In the genomic region with DNA sequence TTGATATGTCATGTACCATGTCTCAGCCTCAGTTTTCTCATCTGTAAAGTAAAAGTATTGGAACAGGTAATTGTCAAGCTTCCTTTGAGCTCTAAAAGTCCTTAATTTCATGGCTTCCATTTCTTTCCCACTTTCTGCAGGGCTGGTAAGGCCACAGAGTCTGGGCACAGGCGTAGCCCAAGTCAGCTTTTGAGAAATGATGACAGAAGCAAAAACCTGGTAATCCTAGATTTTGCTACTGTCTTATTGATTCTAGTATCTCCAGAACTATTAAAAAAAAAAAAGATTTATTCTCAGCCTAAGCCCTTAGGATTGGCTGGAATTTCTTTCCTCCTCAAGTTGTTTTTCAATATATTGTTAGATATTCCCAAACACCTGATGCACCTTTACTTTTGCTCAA, we compare ENCODE assay signal across 21 cellular contexts. TPM values are rescaled to one million over a fixed set of nuclear protein-coding genes. Genes with fewer than 3 reads are reported as not detected.
A peak's percentile ranks its signal among the peaks of the same experiment; 100 is the strongest.
DNase-seq lines count a peak whose midpoint lies in the region; ATAC-seq, FAIRE-seq and TF ChIP-seq lines count a peak whose summit lies in the region.
"Had no signal": no experiment of that assay in that cellular context is flagged by ENCODE, and none has a peak within 500 bp of the region (broad histone marks: within the 10 kb centered on the region; RNA-seq: fewer than 3 reads in every experiment).

No MANE protein-coding gene starts in this region.

- BruUV-seq in K562 (replicated peaks; lab: Mats Ljungman, UMichigan): no TSS peak

- H2BK5ac ChIP-seq in trophoblast cell (ENCODE audit: low read depth, low read length, poor library complexity): peak overlapping the region; percentile 17

- no peak overlapping the region for H4K8ac ChIP-seq in trophoblast cell (ENCODE audit: low read depth, low read length)

- TF ChIP-seq RAD21 in K562 (CRISPR knock-in tag; conservative IDR thresholded peaks at IDR 0.05 in 1 of 2, IDR thresholded peaks at IDR 0.05 in 1 of 2): no peak

- no peaks in the 10 kb centered on the region for H3K9me1 ChIP-seq in K562 (ENCODE audit: control insufficient read depth, insufficient read depth, low read length)

- H3K27me3 ChIP-seq in heart left ventricle (no peaks in the 10 kb centered on the region), K562 (ENCODE audit: control insufficient read depth in 2 of 2, insufficient read depth in 2 of 2, low read length in 2 of 2) (no peaks in the 10 kb centered on the region; a peak in 1 of 5 replicates), trophoblast cell (ENCODE audit: insufficient read depth, low read length) (no peaks in the 10 kb centered on the region), upper lobe of right lung (no peaks in the 10 kb centered on the region)

- no peak overlapping the region for H2AK5ac ChIP-seq in trophoblast cell (ENCODE audit: low read length)

- no peak overlapping the region for H4K91ac ChIP-seq in trophoblast cell (ENCODE audit: low read depth, low read length)

- 0 out of 2 replicates have a peak overlapping the region, but pooled peaks have one; percentile 19 for H2AFZ ChIP-seq in K562 (ENCODE audit: low read depth, low read length)
- H2AFZ ChIP-seq in trophoblast cell (ENCODE audit: insufficient read depth, low read length, poor library complexity): no peak overlapping the region

- H3K9ac ChIP-seq in K562 (ENCODE audit: insufficient read depth in 1 of 2, low read depth in 2 of 2, low read length in 2 of 2): no peak overlapping the region
- no peak overlapping the region for H3K9ac ChIP-seq in trophoblast cell (ENCODE audit: low read length)
- H3K9ac ChIP-seq: KMS-11 had no signal

- POLR2A ChIA-PET in K562 (lab: Yijun Ruan, JAX): interaction anchor here (0.8 to 1.0 kb wide), 3 partner anchors 10 to 14 kb away, joined by 3 to 5 read pairs (median 4); no protein-coding TSS in a partner anchor

- H3K79me2 ChIP-seq in K562 (ENCODE audit: control insufficient read depth, insufficient read depth, low read length) (no peaks in the 10 kb centered on the region), trophoblast cell (ENCODE audit: control insufficient read depth, insufficient read depth, low read length, poor library complexity) (peaks cover 11% of the 10 kb centered on the region)

- no peaks in the 10 kb centered on the region for H3K9me3 ChIP-seq in heart left ventricle
- H3K9me3 ChIP-seq in K562 (replicated peaks; ENCODE audit: control insufficient read depth, insufficient read depth, low read depth, low read length): no peaks in the 10 kb centered on the region
- no peaks in the 10 kb centered on the region for H3K9me3 ChIP-seq in trophoblast cell (ENCODE audit: insufficient read depth, low read depth, low read length)
- H3K9me3 ChIP-seq in upper lobe of right lung: no peaks in the 10 kb centered on the region

- H3K4me1 ChIP-seq in heart left ventricle: peaks cover 0 to 83% (median 61%) of the 10 kb centered on the region in 12 donors
- peaks cover 4 to 20% of the 10 kb centered on the region in 2 experiments for H3K4me1 ChIP-seq in K562 (replicated peaks in 1 of 2; ENCODE audit: control insufficient read depth in 2 of 2, insufficient read depth in 2 of 2, low read length in 2 of 2)
- H3K4me1 ChIP-seq in trophoblast cell (ENCODE audit: control insufficient read depth in 1 of 2, insufficient read depth in 2 of 2, low read length in 2 of 2): peaks cover 42 to 50% of the 10 kb centered on the region in 2 experiments
- peaks cover 73% of the 10 kb centered on the region for H3K4me1 ChIP-seq in upper lobe of right lung

- TF ChIP-seq POLR2A in heart left ventricle (IDR thresholded peaks at IDR 0.05): no peak
- no peak for TF ChIP-seq POLR2A in K562 (conservative IDR thresholded peaks at IDR 0.05)

- no peak overlapping the region for H3K14ac ChIP-seq in trophoblast cell (ENCODE audit: low read length)

- peak overlapping the region; percentile 27 for H2BK12ac ChIP-seq in trophoblast cell (ENCODE audit: low read length)

- no peak for ATAC-seq in heart left ventricle
- ATAC-seq in left ventricle myocardium superior: no peak
- ATAC-seq in K562: no peak
- ATAC-seq in upper lobe of right lung: no peak
- ATAC-seq in GM19395 (IDR thresholded peaks at IDR 0.05; ENCODE audit: unreplicated experiment): no peak
- ATAC-seq in GM21515 (IDR thresholded peaks at IDR 0.05; ENCODE audit: unreplicated experiment): no peak
- ATAC-seq in HG02610 (IDR thresholded peaks at IDR 0.05; ENCODE audit: unreplicated experiment): no peak

- H3K4me2 ChIP-seq in K562 (ENCODE audit: insufficient read depth, low read length): no peak overlapping the region
- H3K4me2 ChIP-seq in trophoblast cell (ENCODE audit: low read length): no peak overlapping the region
- H3K4me2 ChIP-seq: KMS-11 had no signal

- no peak overlapping the region for H3K18ac ChIP-seq in trophoblast cell (ENCODE audit: low read length)

- no peak for TF ChIP-seq EP300 in K562 (IDR thresholded peaks at IDR 0.05; ENCODE audit: low read length)

- no peak for DNase-seq in heart left ventricle
- DNase-seq in left ventricle myocardium superior: no peak
- no peak for DNase-seq in K562 (ENCODE audit: extremely low read depth in 1 of 4, low spot score in 3 of 4)
- no peak for DNase-seq in trophoblast cell
- no peak for DNase-seq in upper lobe of right lung
- DNase-seq: 8988T; CD4-positive, alpha-beta memory T cell; DMS153; GDM1; GOT3; NCI-H1417; NCI-H187; NCI-H2107; NCI-H510A; NCI-H774; OCI-M1; SHP77 treated with DMSO at 0.1 percent for 48 hours had no signal

- no peak for FAIRE-seq in K562 (lab: Jason Lieb, UNC)

- intact Hi-C loops in heart left ventricle (cut with DNase I) (no loop called here), left ventricle myocardium superior (cut with micrococcal nuclease) (no loop called here), K562 (cut with micrococcal nuclease) (no loop called here), upper lobe of right lung (cut with DNase I) (no loop called here)

- CTCF ChIA-PET in K562 (lab: Yijun Ruan, JAX; ENCODE audit: low intra/inter-chr PET ratio): no interaction called here

- H3K79me1 ChIP-seq in trophoblast cell (ENCODE audit: low read length): peaks cover 27% of the 10 kb centered on the region

- TF ChIP-seq CTCF in heart left ventricle (IDR thresholded peaks at IDR 0.05) (no peak), K562 (IDR thresholded peaks at IDR 0.05 in 2 of 3, conservative IDR thresholded peaks at IDR 0.05 in 1 of 3; ENCODE audit: insufficient read depth in 2 of 3, low read depth in 1 of 3, low read length in 3 of 3) (no peak), upper lobe of right lung (IDR thresholded peaks at IDR 0.05) (no peak)

- 97 to 100% (median 97%) methylated on average over 1 of the region's 1 CpG for WGBS in heart left ventricle, 4 donors
- 86% methylated on average over 1 of the region's 1 CpG for WGBS in K562 (ENCODE audit: insufficient coverage, low coverage, missing lambda C conversion rate)
- WGBS in trophoblast cell (ENCODE audit: extremely low coverage, insufficient coverage, insufficient read length): no CpG with 5 or more reads among the region's 1 CpG

- in situ Hi-C loops in K562 (cut with MboI): no loop called here

- peak overlapping the region; percentile 30 for H2BK120ac ChIP-seq in trophoblast cell (ENCODE audit: insufficient read depth, low read length, poor library complexity)

- H4K20me1 ChIP-seq in K562 (replicated peaks; ENCODE audit: control insufficient read depth, insufficient read depth, low read length): no peaks in the 10 kb centered on the region

- no peak overlapping the region for H4K12ac ChIP-seq in trophoblast cell (ENCODE audit: low read depth, low read length)

- H3K23ac ChIP-seq in trophoblast cell (ENCODE audit: low read length): peak overlapping the region; percentile 19

- H3K4me3 ChIP-seq in heart left ventricle (no peak overlapping the region), K562 (no peak overlapping the region), trophoblast cell (ENCODE audit: low read depth, low read length) (no peak overlapping the region), upper lobe of right lung (no peak overlapping the region)

- no peak overlapping the region for H3K4ac ChIP-seq in trophoblast cell (ENCODE audit: low read depth, low read length)

- H3K36me3 ChIP-seq in heart left ventricle (peaks cover 0 to 78% (median 28%) of the 10 kb centered on the region in 9 donors), K562 (ENCODE audit: control insufficient read depth, insufficient read depth, low read length) (no peaks in the 10 kb centered on the region), trophoblast cell (ENCODE audit: control insufficient read depth in 1 of 2, insufficient read depth in 2 of 2, low read length in 2 of 2) (peaks cover 32 to 56% of the 10 kb centered on the region in 2 experiments), upper lobe of right lung (peaks cover 60% of the 10 kb centered on the region)

- H3K27ac ChIP-seq in heart left ventricle (peak overlapping the region in 9 of 12 donors; percentile 1 to 71 (median 48)), K562 (ENCODE audit: extremely low read depth, low read depth, low read length) (no peak overlapping the region), trophoblast cell (ENCODE audit: low read depth, low read length) (no peak overlapping the region), upper lobe of right lung (peak overlapping the region; percentile 55)
- H3K27ac ChIP-seq: KMS-11 had no signal

TF ChIP-seq in K562, 482 proteins besides CTCF, POLR2A, EP300 and RAD21 (continues in another document):
- peak; percentile 21; the same call in 1 of the 2 replicates for TF ChIP-seq C11orf30 (IDR thresholded peaks at IDR 0.05; ENCODE audit: low read depth)

RNA-seq across cellular contexts. Expression of gene PLXNA2, which starts 31.3 kb away (rescaled TPM):
- total RNA-seq in heart left ventricle (10 to 100 TPM; 13.3 to 28.2 (median 18.4) TPM), left ventricle myocardium superior (12.1 TPM), K562 (2014; rRNA removed) (0.29 and 0.32 TPM in 2 replicates), K562 (2014; rRNA removed; fragmentation: Illumina TruSeq; extraction: Trizol) (0.06 and 0.18 TPM in 2 replicates), K562 (2015; rRNA removed; fragmentation: Illumina TruSeq; extraction: Trizol) (0.36 and 0.41 TPM in 2 replicates), K562 (2021) (1.1 and 1.3 TPM in 2 replicates), upper lobe of right lung (98.5 TPM)
- polyA plus RNA-seq in heart left ventricle (10 to 100 TPM in 1 of 2 donors, 1 to 10 TPM in 1; 9.2 to 10.5 TPM), K562 (2011; rRNA removed) (0.41 and 0.75 TPM in 2 replicates), K562 (2014; fragmentation: Illumina TruSeq; extraction: Trizol) (0.24 and 0.39 TPM in 2 replicates), K562 (2014; fragmentation: Nextera tagmentation; extraction: Ambion mirVana) (under 1 TPM; 0.01 to 0.06 TPM), K562 (2014; rRNA removed) (0.16 and 0.77 TPM in 2 replicates)
- 0.70 and 3.5 TPM in 2 replicates for total RNA-seq in K562 (2011; cell fraction: chromatin; rRNA removed; ENCODE audit: low replicate concordance)
- total RNA-seq in K562 (2011; cell fraction: nucleolus; rRNA removed): 0.79 and 2.0 TPM in 2 replicates
- total RNA-seq in K562 (2011; cell fraction: nucleoplasm; rRNA removed): 0.81 and 0.99 TPM in 2 replicates
- 0.32 and 1.4 TPM in 2 replicates for polyA plus RNA-seq in K562 (2011; cell fraction: cytosol; rRNA removed)
- 1.7 and 6.9 TPM in 2 replicates for polyA plus RNA-seq in K562 (2011; cell fraction: nucleus; rRNA removed)
- 0.42 and 0.48 TPM in 2 replicates for polyA plus RNA-seq in K562 (2012)
- 1.1 and 2.7 TPM in 2 replicates for polyA minus RNA-seq in K562 (2011; rRNA and poly(A)+ RNA removed)
- 2.0 and 2.6 TPM in 2 replicates for polyA minus RNA-seq in K562 (2011; cell fraction: cytosol; rRNA and poly(A)+ RNA removed)
- polyA minus RNA-seq in K562 (2011; cell fraction: nucleus; rRNA and poly(A)+ RNA removed): 3.1 and 8.1 TPM in 2 replicates
- polyA plus RNA-seq in trophoblast cell (2013): 35.3 and 35.7 TPM in 2 replicates

Comparison
In these comparisons a context has a peak if more than half of its experiments do, and no peak if none do; other contexts are left out.
1. H3K27ac ChIP-seq: peak in heart left ventricle (9 of 12) and upper lobe of right lung (single experiment); none in K562 (single experiment) and trophoblast cell (single experiment).